ENCODE assay signal across 9 cellular contexts in genomic region chr11:59918987-59919589, GRCh38. TPM values are rescaled to one million over a fixed set of nuclear protein-coding genes. Genes with fewer than 3 reads are reported as not detected.
DNase-seq lines count a peak whose midpoint lies in the region; ATAC-seq and TF ChIP-seq lines count a peak whose summit lies in the region.
"Had no signal": no experiment of that assay in that cellular context is flagged by ENCODE, and none has a peak within 500 bp of the region (broad histone marks: within the 10 kb centered on the region; RNA-seq: fewer than 3 reads in every experiment).

No MANE protein-coding gene starts in this region.

- H4K20me1 ChIP-seq in DND-41 (ENCODE audit: insufficient read depth, low read length), result no peaks in the 10 kb centered on the region

- no peak for ATAC-seq in DND-41 (ENCODE audit: insufficient read depth, low read depth)
- ATAC-seq in RWPE2 (ENCODE audit: low read depth), result peak; percentile 66; the same call in 2 of the 3 replicates
- ATAC-seq in GM19023 (IDR thresholded peaks at IDR 0.05; ENCODE audit: unreplicated experiment), result no peak
- no peak for ATAC-seq in omental fat pad (ENCODE audit: low FRiP score)

- no peak overlapping the region for H3K9ac ChIP-seq in DND-41 (ENCODE audit: low read depth, low read length)

- H3K9me3 ChIP-seq in DND-41 (ENCODE audit: insufficient read depth, low read length, severe bottlenecking) (peaks cover 24% of the 10 kb centered on the region), RWPE2 (ENCODE audit: severe bottlenecking) (no peaks in the 10 kb centered on the region), tibial nerve (peaks cover 0 to 28% (median 10%) of the 10 kb centered on the region in 4 donors)

- DNase-seq in DND-41, result peak; percentile 33
- peak; percentile 15 for DNase-seq in HEK293T (ENCODE audit: extremely low spot score)
- no peak for DNase-seq in RWPE2 (ENCODE audit: low spot score)
- DNase-seq in fibroblast of the conjunctiva (ENCODE audit: low read depth), result peak; percentile 13
- peak in 1 of 2 donors; percentile 38 for DNase-seq in tibial nerve (ENCODE audit: low spot score in 2 of 2)
- no peak for DNase-seq in omental fat pad (ENCODE audit: low spot score)
- DNase-seq in activated naive CD4-positive, alpha-beta T cell treated with anti-CD3 and anti-CD28 coated beads, Interleukin-2, amount 50 U/mL, for 16 hours, result no peak

- H2AFZ ChIP-seq in DND-41 (ENCODE audit: low read depth, low read length), result no peak overlapping the region

- POLR2A ChIA-PET in HEK293T (lab: Yijun Ruan, JAX), result no interaction called here

- TF ChIP-seq POLR2A in tibial nerve (IDR thresholded peaks at IDR 0.05), result no peak

- CTCF ChIA-PET in HEK293T (lab: Yijun Ruan, JAX), result interaction anchor here (0.6 to 2.0 kb wide), 7 partner anchors 9 to 370 kb away, joined by 3 to 8 read pairs (median 3); no protein-coding TSS in a partner anchor

- 37 to 44% methylated on average over 3 of the region's 3 CpGs for WGBS in tibial nerve, 2 donors

- H3K27me3 ChIP-seq in DND-41 (ENCODE audit: insufficient read depth, low read length, poor library complexity), result no peaks in the 10 kb centered on the region
- H3K27me3 ChIP-seq in RWPE2 (ENCODE audit: insufficient read depth, poor library complexity, severe bottlenecking), result no peaks in the 10 kb centered on the region
- no peaks in the 10 kb centered on the region for H3K27me3 ChIP-seq in tibial nerve

- no peak for TF ChIP-seq EP300 in tibial nerve (IDR thresholded peaks at IDR 0.05)

- H3K4me2 ChIP-seq in DND-41 (ENCODE audit: insufficient read depth, low read length), result no peak overlapping the region

- H3K79me2 ChIP-seq in DND-41 (ENCODE audit: insufficient read depth, low read length), result no peaks in the 10 kb centered on the region

- TF ChIP-seq CTCF in DND-41 (IDR thresholded peaks at IDR 0.05; ENCODE audit: borderline replicate concordance, extremely low read depth, low read length, poor library complexity, severe bottlenecking), result peak; percentile 68
- TF ChIP-seq CTCF in RWPE2 (IDR thresholded peaks at IDR 0.05; ENCODE audit: poor library complexity, severe bottlenecking), result peak; percentile 82
- peak; percentile 33 to 57 (median 53) for TF ChIP-seq CTCF in tibial nerve (IDR thresholded peaks at IDR 0.05)
- no peak for TF ChIP-seq CTCF in omental fat pad (IDR thresholded peaks at IDR 0.05)

- no peaks in the 10 kb centered on the region for H3K4me1 ChIP-seq in DND-41 (ENCODE audit: insufficient read depth, low read length)
- H3K4me1 ChIP-seq in RWPE2 (ENCODE audit: insufficient read depth, poor library complexity, severe bottlenecking), result no peaks in the 10 kb centered on the region
- peaks cover 0 to 4% (median 0%) of the 10 kb centered on the region in 4 donors for H3K4me1 ChIP-seq in tibial nerve

- H3K27ac ChIP-seq in DND-41 (ENCODE audit: low read length), result no peak overlapping the region
- H3K27ac ChIP-seq in RWPE2 (ENCODE audit: poor library complexity, severe bottlenecking), result no peak overlapping the region
- peak overlapping the region in 2 of 4 donors; percentile 66 to 78 for H3K27ac ChIP-seq in tibial nerve

- H3K4me3 ChIP-seq in DND-41 (ENCODE audit: low read depth in 1 of 2, low read length in 2 of 2) (no peak overlapping the region), RWPE2 (ENCODE audit: severe bottlenecking) (no peak overlapping the region), tibial nerve (no peak overlapping the region)

- H3K36me3 ChIP-seq in DND-41 (ENCODE audit: insufficient read depth, low read length) (no peaks in the 10 kb centered on the region), RWPE2 (ENCODE audit: low read depth) (no peaks in the 10 kb centered on the region), tibial nerve (no peaks in the 10 kb centered on the region)

TF ChIP-seq in HEK293T, 16 proteins besides CTCF, POLR2A, EP300 and RAD21:
- TF ChIP-seq, protein P1, sequence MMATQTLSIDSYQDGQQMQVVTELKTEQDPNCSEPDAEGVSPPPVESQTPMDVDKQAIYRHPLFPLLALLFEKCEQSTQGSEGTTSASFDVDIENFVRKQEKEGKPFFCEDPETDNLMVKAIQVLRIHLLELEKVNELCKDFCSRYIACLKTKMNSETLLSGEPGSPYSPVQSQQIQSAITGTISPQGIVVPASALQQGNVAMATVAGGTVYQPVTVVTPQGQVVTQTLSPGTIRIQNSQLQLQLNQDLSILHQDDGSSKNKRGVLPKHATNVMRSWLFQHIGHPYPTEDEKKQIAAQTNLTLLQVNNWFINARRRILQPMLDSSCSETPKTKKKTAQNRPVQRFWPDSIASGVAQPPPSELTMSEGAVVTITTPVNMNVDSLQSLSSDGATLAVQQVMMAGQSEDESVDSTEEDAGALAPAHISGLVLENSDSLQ (IDR thresholded peaks at IDR 0.05), result no peak
- 0 out of 2 replicates have a peak, but pooled peaks have one; percentile 41 for TF ChIP-seq ZNF384 (IDR thresholded peaks at IDR 0.05)
- no peak for TF ChIP-seq TARDBP (IDR thresholded peaks at IDR 0.05)

RNA-seq across cellular contexts. Expression of gene OOSP1, which starts 19.1 kb away (rescaled TPM):
- total RNA-seq in tibial nerve (not detected), omental fat pad (not detected)
- total RNA-seq: pulmonary artery endothelial cell had no signal

RNA-seq across cellular contexts. Expression of gene OOSP3, which starts 40.5 kb away (rescaled TPM):
- total RNA-seq in tibial nerve (not detected), omental fat pad (not detected)
- total RNA-seq: pulmonary artery endothelial cell had no signal

RNA-seq across cellular contexts. Expression of gene OOSP4A, which starts 44.7 kb away (rescaled TPM):
- total RNA-seq in tibial nerve, result not detected
- total RNA-seq in omental fat pad, result not detected
- total RNA-seq: pulmonary artery endothelial cell had no signal

RNA-seq across cellular contexts. Expression of gene TCN1, which starts 52.8 kb away (rescaled TPM):
- not detected for total RNA-seq in tibial nerve
- total RNA-seq in omental fat pad, result not detected
- total RNA-seq: pulmonary artery endothelial cell had no signal

Comparison
In these comparisons a context has a peak if more than half of its experiments do, and no peak if none do; other contexts are left out.
1. DNase-seq: peak in DND-41 (single experiment), HEK293T (single experiment) and fibroblast of the conjunctiva (single experiment); none in RWPE2 (single experiment), omental fat pad (single experiment) and activated naive CD4-positive, alpha-beta T cell treated with anti-CD3 and anti-CD28 coated beads, Interleukin-2, amount 50 U/mL, for 16 hours (single experiment).
2. CTCF ChIP-seq: peak in DND-41 (single experiment), RWPE2 (single experiment) and tibial nerve (5 of 5); none in omental fat pad (0 of 3).